In the genomic region with DNA sequence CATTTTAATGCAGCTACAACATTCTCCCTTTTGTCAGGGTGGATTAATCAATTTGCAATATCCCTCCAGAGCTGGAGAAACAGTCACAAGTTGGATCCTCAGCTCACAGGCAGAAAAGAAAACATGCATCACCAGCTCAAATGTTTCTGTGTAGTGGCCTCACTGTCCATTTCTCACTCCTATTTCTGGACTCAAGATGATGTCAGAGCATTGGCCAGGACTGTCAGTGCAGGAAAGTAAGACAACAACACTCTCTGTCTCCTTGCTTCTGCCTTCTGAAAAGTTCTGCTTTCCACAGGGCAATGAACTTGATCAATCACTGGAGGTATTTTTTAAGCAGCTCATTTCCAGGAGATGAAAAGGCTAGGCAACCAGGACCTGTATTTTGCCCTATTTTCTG, we compare ENCODE assay signal across 10 cellular contexts. TPM values are rescaled to one million over a fixed set of nuclear protein-coding genes. Genes with fewer than 3 reads are reported as not detected.
DNase-seq lines count a peak whose midpoint lies in the region; ATAC-seq lines count a peak whose summit lies in the region.
"Had no signal": no experiment of that assay in that cellular context is flagged by ENCODE, and none has a peak within 500 bp of the region (broad histone marks: within the 10 kb centered on the region; RNA-seq: fewer than 3 reads in every experiment).

No MANE protein-coding gene starts in this region.

- peak overlapping the region; percentile 30 for H3K9ac ChIP-seq in skeletal muscle satellite cell (ENCODE audit: low read depth, low read length)

- H3K9me3 ChIP-seq in skeletal muscle satellite cell (replicated peaks; ENCODE audit: low read length), result no peaks in the 10 kb centered on the region

- DNase-seq in EH (ENCODE audit: low read depth), result peak; percentile 52
- DNase-seq in dedifferentiated amniotic fluid mesenchymal stem cell (ENCODE audit: extremely low spot score), result peak; percentile 47
- peak; percentile 26 for DNase-seq in kidney tubule cell (ENCODE audit: low spot score)
- no peak for DNase-seq in stimulated activated naive CD8-positive, alpha-beta T cell treated with anti-CD3 and anti-CD28 coated beads, Interleukin-15, Interleukin-2, amounts not matched to agents 100 U/mL and 50 U/mL, for 24 hours
- no peak for DNase-seq in iPS-NIHi7 (ENCODE audit: extremely low spot score)
- no peak for DNase-seq in retina
- DNase-seq: NCI-H146; stimulated activated CD4-positive, alpha-beta T cell treated with anti-CD3 and anti-CD28 coated beads, Interleukin-2, amount 100 ng/mL, for 24 hours had no signal

- H3K4me2 ChIP-seq in skeletal muscle satellite cell (ENCODE audit: low read length), result peak overlapping the region; percentile 32

- H3K36me3 ChIP-seq in skeletal muscle satellite cell (ENCODE audit: insufficient read depth, low read length), result no peaks in the 10 kb centered on the region

- H3K27me3 ChIP-seq in skeletal muscle satellite cell (ENCODE audit: control insufficient read depth, insufficient read depth, low read length), result no peaks in the 10 kb centered on the region

- H3K4me3 ChIP-seq in skeletal muscle satellite cell (ENCODE audit: low read length), result no peak overlapping the region

- H3K4me1 ChIP-seq in skeletal muscle satellite cell (ENCODE audit: control insufficient read depth, insufficient read depth, low read length), result peaks cover 48% of the 10 kb centered on the region

- no peak for ATAC-seq in stimulated activated naive CD8-positive, alpha-beta T cell treated with anti-CD3 and anti-CD28 coated beads, Interleukin-15, Interleukin-2, amounts not matched to agents 100 U/mL and 50 U/mL, for 24 hours
- no peak for ATAC-seq in HG03095 (IDR thresholded peaks at IDR 0.05; ENCODE audit: unreplicated experiment)

RNA-seq across cellular contexts. Expression of gene SVIL, which starts 8.2 kb away (rescaled TPM):
- total RNA-seq in skeletal muscle satellite cell (2012; rRNA removed), result 50.7 and 58.3 TPM in 2 replicates

Comparison
In these comparisons a context has a peak if more than half of its experiments do, and no peak if none do; other contexts are left out.
1. DNase-seq: peak in EH (single experiment), dedifferentiated amniotic fluid mesenchymal stem cell (single experiment) and kidney tubule cell (single experiment); none in stimulated activated naive CD8-positive, alpha-beta T cell treated with anti-CD3 and anti-CD28 coated beads, Interleukin-15, Interleukin-2, amounts not matched to agents 100 U/mL and 50 U/mL, for 24 hours (single experiment), iPS-NIHi7 (single experiment) and retina (single experiment).